8 cellular contexts compared by ENCODE assay signal in genomic region chr10:47047577-47048532, GRCh38.
DNase-seq lines count a peak whose midpoint lies in the region; ATAC-seq and TF ChIP-seq lines count a peak whose summit lies in the region.

No MANE protein-coding gene starts in this region.

- no peak overlapping the region for H3K4me3 ChIP-seq in BE2C (ENCODE audit: low read depth, low read length)

- H3K4me1 Mint-ChIP-seq in activated CD4-positive, alpha-beta memory T cell treated with anti-CD3 and anti-CD28 coated beads for 36 hours (ENCODE audit: low read depth), result peaks cover 20% of the 10 kb centered on the region

- CTCF ChIA-PET in activated CD4-positive, alpha-beta memory T cell treated with anti-CD3 and anti-CD28 coated beads for 36 hours (lab: Charles Lee), result interaction anchor here (0.6 to 8.8 kb wide), 51 partner anchors 10 to 829 kb away, joined by 3 to 369 read pairs (median 4); partner anchors contain the start of gene GDF2

- POLR2A ChIA-PET in activated CD4-positive, alpha-beta memory T cell treated with anti-CD3 and anti-CD28 coated beads for 36 hours (lab: Charles Lee), result interaction anchor here (1.2 kb wide), 1 partner anchor 264 kb away, joined by 7 read pairs; no protein-coding TSS in a partner anchor

- intact Hi-C loops in activated CD4-positive, alpha-beta memory T cell treated with anti-CD3 and anti-CD28 coated beads for 36 hours (cut with micrococcal nuclease), result loop anchor here (1.0 kb wide), 2 partner anchors 264 to 292 kb away; no protein-coding TSS in a partner anchor

- H3K9me3 ChIP-seq in BE2C, result no peaks in the 10 kb centered on the region

- H3K27me3 ChIP-seq in BE2C, result no peaks in the 10 kb centered on the region

- TF ChIP-seq CTCF in BE2C (IDR thresholded peaks at IDR 0.05; ENCODE audit: low read depth, low read length), result peak; percentile 83

- H3K36me3 Mint-ChIP-seq in activated CD4-positive, alpha-beta memory T cell treated with anti-CD3 and anti-CD28 coated beads for 36 hours, result no peaks in the 10 kb centered on the region

- DNase-seq in BE2C, result peak; percentile 75
- peak; percentile 31 for DNase-seq in NCI-H460 (ENCODE audit: extremely low read depth, low read depth)
- peak; percentile 87 for DNase-seq in activated CD4-positive, alpha-beta memory T cell treated with anti-CD3 and anti-CD28 coated beads for 36 hours
- peak; percentile 83 for DNase-seq in dermis blood vessel endothelial cell
- peak; percentile 75 to 86 for DNase-seq in lung microvascular endothelial cell (ENCODE audit: low read depth in 2 of 2)
- peak; percentile 75 for DNase-seq in stimulated activated CD8-positive, alpha-beta memory T cell treated with anti-CD3 and anti-CD28 coated beads, Interleukin-15, amount 100 ng/mL, for 24 hours (ENCODE audit: low read depth)

- H3K36me3 ChIP-seq in BE2C, result no peaks in the 10 kb centered on the region

- no peak overlapping the region for H3K4me3 Mint-ChIP-seq in activated CD4-positive, alpha-beta memory T cell treated with anti-CD3 and anti-CD28 coated beads for 36 hours

- peaks cover 21% of the 10 kb centered on the region for H3K4me1 ChIP-seq in BE2C

- ATAC-seq in GM19463 (IDR thresholded peaks at IDR 0.05; ENCODE audit: unreplicated experiment) (peak; percentile 51), HG03175 (IDR thresholded peaks at IDR 0.05; ENCODE audit: unreplicated experiment) (no peak)

- no peaks in the 10 kb centered on the region for H3K9me3 Mint-ChIP-seq in activated CD4-positive, alpha-beta memory T cell treated with anti-CD3 and anti-CD28 coated beads for 36 hours

- H3K27me3 Mint-ChIP-seq in activated CD4-positive, alpha-beta memory T cell treated with anti-CD3 and anti-CD28 coated beads for 36 hours, result no peaks in the 10 kb centered on the region

- no peak overlapping the region for H3K27ac Mint-ChIP-seq in activated CD4-positive, alpha-beta memory T cell treated with anti-CD3 and anti-CD28 coated beads for 36 hours

Comparison
In these comparisons a context has a peak if more than half of its experiments do, and no peak if none do; other contexts are left out.
1. DNase-seq: peak in every context shown above with its lines; median percentile 87 in activated CD4-positive, alpha-beta memory T cell treated with anti-CD3 and anti-CD28 coated beads for 36 hours; 83 in dermis blood vessel endothelial cell; 80 in lung microvascular endothelial cell; 75 in BE2C; 75 in stimulated activated CD8-positive, alpha-beta memory T cell treated with anti-CD3 and anti-CD28 coated beads, Interleukin-15, amount 100 ng/mL, for 24 hours; 31 in NCI-H460.